In the genomic region with DNA sequence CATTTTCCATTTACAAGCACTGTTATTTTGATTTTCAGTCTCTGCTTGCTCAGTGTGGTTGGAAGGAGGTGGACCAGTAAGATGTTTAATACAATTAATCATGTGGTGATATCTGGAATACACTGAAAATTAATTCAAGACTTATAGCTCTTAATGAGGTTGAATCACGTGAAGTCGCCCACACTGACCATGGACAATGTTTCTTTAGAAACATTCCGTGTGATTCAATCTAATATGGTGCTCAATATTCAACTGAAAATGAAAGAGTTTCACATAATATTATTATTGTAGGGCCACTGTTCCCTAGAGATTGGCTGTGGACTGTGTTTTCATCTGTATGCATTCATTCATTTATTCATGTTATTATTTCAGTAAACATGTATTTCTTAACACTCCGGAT, we compare ENCODE assay signal across 19 cellular contexts.
"Had no signal": no experiment of that assay in that cellular context is flagged by ENCODE, and none has a peak within 500 bp of the region (broad histone marks: within the 10 kb centered on the region; RNA-seq: fewer than 3 reads in every experiment).

No MANE protein-coding gene starts in this region.

- H3K4me3 Mint-ChIP-seq: natural killer cell; stimulated activated naive B cell treated with anti-CD40 and anti-IgM and Interleukin-4, amounts not matched to agents 10 μg/mL and 1 μg/mL and 100 μg/mL, for 72 hours; stimulated activated naive CD8-positive, alpha-beta T cell treated with anti-CD3 and anti-CD28 coated beads, Interleukin-15, Interleukin-2, amounts not matched to agents 100 ng/mL and 50 ng/mL, for 24 hours had no signal

- H3K36me3 Mint-ChIP-seq: natural killer cell; stimulated activated naive B cell treated with anti-CD40 and anti-IgM and Interleukin-4, amounts not matched to agents 10 μg/mL and 1 μg/mL and 100 μg/mL, for 72 hours had no signal

- H3K27ac ChIP-seq: coronary artery, esophagus squamous epithelium, gastrocnemius medialis, left lung, pancreas, sigmoid colon, spleen, thoracic aorta, upper lobe of left lung had no signal

- H3K27me3 ChIP-seq: esophagus squamous epithelium, left lung, pancreas, sigmoid colon, tibial nerve, upper lobe of left lung had no signal

- ATAC-seq: gastrocnemius medialis; left lung; natural killer cell; pancreas; stimulated activated naive B cell treated with anti-CD40 and anti-IgM and Interleukin-4, amounts not matched to agents 10 μg/mL and 1 μg/mL and 100 μg/mL, for 72 hours had no signal

- H3K36me3 ChIP-seq: esophagus squamous epithelium, gastrocnemius medialis, left lung, pancreas, sigmoid colon, spleen, thoracic aorta, tibial nerve, upper lobe of left lung had no signal

- H3K4me1 ChIP-seq: pancreas had no signal

- H3K9me3 ChIP-seq: esophagus squamous epithelium, gastrocnemius medialis, left lung, pancreas, sigmoid colon, spleen, thoracic aorta, tibial nerve, upper lobe of left lung had no signal

- H3K4me3 ChIP-seq: coronary artery, esophagus squamous epithelium, gastrocnemius medialis, left lung, pancreas, sigmoid colon, spleen, thoracic aorta, tibial nerve, upper lobe of left lung had no signal

- DNase-seq: dermis blood vessel endothelial cell; effector memory CD4-positive, alpha-beta T cell; erythroblast; esophagus squamous epithelium; gastrocnemius medialis; head of caudate nucleus; kidney; left lung; natural killer cell; pancreas; sigmoid colon; spleen; stimulated activated CD4-positive, alpha-beta T cell treated with anti-CD3 and anti-CD28 coated beads, Interleukin-4, amount 100 ng/mL, for 4 hours; stimulated activated naive B cell treated with anti-CD40 and anti-IgM and Interleukin-4, amounts not matched to agents 10 μg/mL and 1 μg/mL and 100 μg/mL, for 72 hours; upper lobe of left lung had no signal

- H3K9me3 Mint-ChIP-seq: natural killer cell; stimulated activated naive B cell treated with anti-CD40 and anti-IgM and Interleukin-4, amounts not matched to agents 10 μg/mL and 1 μg/mL and 100 μg/mL, for 72 hours; stimulated activated naive CD8-positive, alpha-beta T cell treated with anti-CD3 and anti-CD28 coated beads, Interleukin-15, Interleukin-2, amounts not matched to agents 100 ng/mL and 50 ng/mL, for 24 hours had no signal

- H3K27ac Mint-ChIP-seq: natural killer cell; stimulated activated naive B cell treated with anti-CD40 and anti-IgM and Interleukin-4, amounts not matched to agents 10 μg/mL and 1 μg/mL and 100 μg/mL, for 72 hours; stimulated activated naive CD8-positive, alpha-beta T cell treated with anti-CD3 and anti-CD28 coated beads, Interleukin-15, Interleukin-2, amounts not matched to agents 100 ng/mL and 50 ng/mL, for 24 hours had no signal
